In genomic region chr2:219218279-219219112, GRCh38 we compare ENCODE assay signal across 1 cellular context.
TF ChIP-seq lines count a peak whose summit lies in the region.

Gene ABCB6 (minus strand): TSS chr2:219218958. CDS start chr2:219218673, 285 bp downstream.

TF ChIP-seq in K562, 482 proteins besides CTCF, POLR2A, EP300 and RAD21 (continued from another document and continues in another):
- TF ChIP-seq, protein P1, sequence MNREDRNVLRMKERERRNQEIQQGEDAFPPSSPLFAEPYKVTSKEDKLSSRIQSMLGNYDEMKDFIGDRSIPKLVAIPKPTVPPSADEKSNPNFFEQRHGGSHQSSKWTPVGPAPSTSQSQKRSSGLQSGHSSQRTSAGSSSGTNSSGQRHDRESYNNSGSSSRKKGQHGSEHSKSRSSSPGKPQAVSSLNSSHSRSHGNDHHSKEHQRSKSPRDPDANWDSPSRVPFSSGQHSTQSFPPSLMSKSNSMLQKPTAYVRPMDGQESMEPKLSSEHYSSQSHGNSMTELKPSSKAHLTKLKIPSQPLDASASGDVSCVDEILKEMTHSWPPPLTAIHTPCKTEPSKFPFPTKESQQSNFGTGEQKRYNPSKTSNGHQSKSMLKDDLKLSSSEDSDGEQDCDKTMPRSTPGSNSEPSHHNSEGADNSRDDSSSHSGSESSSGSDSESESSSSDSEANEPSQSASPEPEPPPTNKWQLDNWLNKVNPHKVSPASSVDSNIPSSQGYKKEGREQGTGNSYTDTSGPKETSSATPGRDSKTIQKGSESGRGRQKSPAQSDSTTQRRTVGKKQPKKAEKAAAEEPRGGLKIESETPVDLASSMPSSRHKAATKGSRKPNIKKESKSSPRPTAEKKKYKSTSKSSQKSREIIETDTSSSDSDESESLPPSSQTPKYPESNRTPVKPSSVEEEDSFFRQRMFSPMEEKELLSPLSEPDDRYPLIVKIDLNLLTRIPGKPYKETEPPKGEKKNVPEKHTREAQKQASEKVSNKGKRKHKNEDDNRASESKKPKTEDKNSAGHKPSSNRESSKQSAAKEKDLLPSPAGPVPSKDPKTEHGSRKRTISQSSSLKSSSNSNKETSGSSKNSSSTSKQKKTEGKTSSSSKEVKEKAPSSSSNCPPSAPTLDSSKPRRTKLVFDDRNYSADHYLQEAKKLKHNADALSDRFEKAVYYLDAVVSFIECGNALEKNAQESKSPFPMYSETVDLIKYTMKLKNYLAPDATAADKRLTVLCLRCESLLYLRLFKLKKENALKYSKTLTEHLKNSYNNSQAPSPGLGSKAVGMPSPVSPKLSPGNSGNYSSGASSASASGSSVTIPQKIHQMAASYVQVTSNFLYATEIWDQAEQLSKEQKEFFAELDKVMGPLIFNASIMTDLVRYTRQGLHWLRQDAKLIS (CRISPR knock-in tag; IDR thresholded peaks at IDR 0.05) = no peak
- TF ChIP-seq ZBTB8A (IDR thresholded peaks at IDR 0.05; ENCODE audit: partially characterized antibody) (no peak), ZBTB2 (IDR thresholded peaks at IDR 0.05) (no peak), HDAC2 (IDR thresholded peaks at IDR 0.05) (no peak), SMARCC2 (IDR thresholded peaks at IDR 0.05; ENCODE audit: low read depth) (no peak), POLR2B (IDR thresholded peaks at IDR 0.05; ENCODE audit: low read depth, partially characterized antibody) (peak; percentile 74), HDAC3 (IDR thresholded peaks at IDR 0.05; ENCODE audit: borderline replicate concordance, partially characterized antibody) (no peak), MCM5 (IDR thresholded peaks at IDR 0.05; ENCODE audit: low read depth) (no peak), HEY1 (CRISPR knock-in tag; IDR thresholded peaks at IDR 0.05; ENCODE audit: borderline replicate concordance) (no peak), CREB5 (CRISPR knock-in tag; IDR thresholded peaks at IDR 0.05) (no peak), KDM5B (IDR thresholded peaks at IDR 0.05; ENCODE audit: insufficient replicate concordance, low read depth, low read length) (peak; percentile 70), KAT8 (IDR thresholded peaks at IDR 0.05; ENCODE audit: low read depth) (no peak), ARID3B (CRISPR knock-in tag; IDR thresholded peaks at IDR 0.05; ENCODE audit: borderline replicate concordance) (no peak), HSF4 (CRISPR knock-in tag; IDR thresholded peaks at IDR 0.05; ENCODE audit: borderline replicate concordance) (no peak), SNAPC5 (CRISPR knock-in tag; IDR thresholded peaks at IDR 0.05) (no peak), TGIF2 (CRISPR knock-in tag; IDR thresholded peaks at IDR 0.05) (0 out of 2 replicates have a peak, but pooled peaks have one; percentile 79), E4F1 (CRISPR knock-in tag; IDR thresholded peaks at IDR 0.05; ENCODE audit: borderline replicate concordance) (no peak), NKRF (IDR thresholded peaks at IDR 0.05; ENCODE audit: borderline replicate concordance) (0 out of 2 replicates have a peak, but pooled peaks have one; percentile 36), ZFX (CRISPR knock-in tag; IDR thresholded peaks at IDR 0.05) (peak; percentile 84), ILF3 (IDR thresholded peaks at IDR 0.05; ENCODE audit: borderline replicate concordance) (no peak), PURB (CRISPR knock-in tag; IDR thresholded peaks at IDR 0.05; ENCODE audit: low read depth) (no peak), SRSF7 (optimal IDR thresholded peaks at IDR 0.05; ENCODE audit: low read depth, low read length) (no peak), E2F8 (IDR thresholded peaks at IDR 0.05; ENCODE audit: low read depth, partially characterized antibody) (no peak)
- TF ChIP-seq, protein P2, sequence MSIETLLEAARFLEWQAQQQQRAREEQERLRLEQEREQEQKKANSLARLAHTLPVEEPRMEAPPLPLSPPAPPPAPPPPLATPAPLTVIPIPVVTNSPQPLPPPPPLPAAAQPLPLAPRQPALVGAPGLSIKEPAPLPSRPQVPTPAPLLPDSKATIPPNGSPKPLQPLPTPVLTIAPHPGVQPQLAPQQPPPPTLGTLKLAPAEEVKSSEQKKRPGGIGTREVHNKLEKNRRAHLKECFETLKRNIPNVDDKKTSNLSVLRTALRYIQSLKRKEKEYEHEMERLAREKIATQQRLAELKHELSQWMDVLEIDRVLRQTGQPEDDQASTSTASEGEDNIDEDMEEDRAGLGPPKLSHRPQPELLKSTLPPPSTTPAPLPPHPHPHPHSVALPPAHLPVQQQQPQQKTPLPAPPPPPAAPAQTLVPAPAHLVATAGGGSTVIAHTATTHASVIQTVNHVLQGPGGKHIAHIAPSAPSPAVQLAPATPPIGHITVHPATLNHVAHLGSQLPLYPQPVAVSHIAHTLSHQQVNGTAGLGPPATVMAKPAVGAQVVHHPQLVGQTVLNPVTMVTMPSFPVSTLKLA (conservative IDR thresholded peaks at IDR 0.05) = peak; percentile 86 to 94
- TF ChIP-seq, protein P3, sequence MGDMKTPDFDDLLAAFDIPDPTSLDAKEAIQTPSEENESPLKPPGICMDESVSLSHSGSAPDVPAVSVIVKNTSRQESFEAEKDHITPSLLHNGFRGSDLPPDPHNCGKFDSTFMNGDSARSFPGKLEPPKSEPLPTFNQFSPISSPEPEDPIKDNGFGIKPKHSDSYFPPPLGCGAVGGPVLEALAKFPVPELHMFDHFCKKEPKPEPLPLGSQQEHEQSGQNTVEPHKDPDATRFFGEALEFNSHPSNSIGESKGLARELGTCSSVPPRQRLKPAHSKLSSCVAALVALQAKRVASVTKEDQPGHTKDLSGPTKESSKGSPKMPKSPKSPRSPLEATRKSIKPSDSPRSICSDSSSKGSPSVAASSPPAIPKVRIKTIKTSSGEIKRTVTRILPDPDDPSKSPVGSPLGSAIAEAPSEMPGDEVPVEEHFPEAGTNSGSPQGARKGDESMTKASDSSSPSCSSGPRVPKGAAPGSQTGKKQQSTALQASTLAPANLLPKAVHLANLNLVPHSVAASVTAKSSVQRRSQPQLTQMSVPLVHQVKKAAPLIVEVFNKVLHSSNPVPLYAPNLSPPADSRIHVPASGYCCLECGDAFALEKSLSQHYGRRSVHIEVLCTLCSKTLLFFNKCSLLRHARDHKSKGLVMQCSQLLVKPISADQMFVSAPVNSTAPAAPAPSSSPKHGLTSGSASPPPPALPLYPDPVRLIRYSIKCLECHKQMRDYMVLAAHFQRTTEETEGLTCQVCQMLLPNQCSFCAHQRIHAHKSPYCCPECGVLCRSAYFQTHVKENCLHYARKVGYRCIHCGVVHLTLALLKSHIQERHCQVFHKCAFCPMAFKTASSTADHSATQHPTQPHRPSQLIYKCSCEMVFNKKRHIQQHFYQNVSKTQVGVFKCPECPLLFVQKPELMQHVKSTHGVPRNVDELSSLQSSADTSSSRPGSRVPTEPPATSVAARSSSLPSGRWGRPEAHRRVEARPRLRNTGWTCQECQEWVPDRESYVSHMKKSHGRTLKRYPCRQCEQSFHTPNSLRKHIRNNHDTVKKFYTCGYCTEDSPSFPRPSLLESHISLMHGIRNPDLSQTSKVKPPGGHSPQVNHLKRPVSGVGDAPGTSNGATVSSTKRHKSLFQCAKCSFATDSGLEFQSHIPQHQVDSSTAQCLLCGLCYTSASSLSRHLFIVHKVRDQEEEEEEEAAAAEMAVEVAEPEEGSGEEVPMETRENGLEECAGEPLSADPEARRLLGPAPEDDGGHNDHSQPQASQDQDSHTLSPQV (IDR thresholded peaks at IDR 0.05) = no peak; the same call in 1 of the 2 replicates
